Comparison of ENCODE assay signal across 27 cellular contexts in the genomic region with DNA sequence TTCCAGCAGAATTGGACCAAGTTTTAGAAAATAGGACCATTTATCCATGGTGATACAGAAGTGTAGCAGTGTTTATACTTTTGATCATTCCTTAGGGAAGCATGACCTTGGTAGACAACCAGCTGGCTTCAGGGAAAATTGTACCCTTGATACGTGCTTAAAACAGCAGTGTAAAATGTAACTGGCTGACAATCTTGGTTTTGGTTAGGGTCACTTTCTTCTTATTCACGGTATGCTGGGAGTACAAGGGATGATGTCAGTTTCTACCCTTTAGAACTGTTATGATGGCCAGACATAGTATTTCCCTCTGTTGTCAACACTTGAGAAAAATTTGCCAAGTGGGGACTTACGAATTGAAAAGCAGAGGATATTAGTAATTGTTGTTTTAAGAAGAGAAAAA.
"Had no signal": no experiment of that assay in that cellular context is flagged by ENCODE, and none has a peak within 500 bp of the region (broad histone marks: within the 10 kb centered on the region; RNA-seq: fewer than 3 reads in every experiment).

No MANE protein-coding gene starts in this region.

- DNase-seq: activated B cell treated with CpG ODN at 0.5 μM for 24 hours; activated CD4-positive, alpha-beta T cell treated with anti-CD3 and anti-CD28 coated beads for 48 hours; activated CD4-positive, alpha-beta T cell treated with anti-CD3 and anti-CD28 coated beads, Interleukin-2, amount 50 U/mL, for 1 hour; activated CD4-positive, alpha-beta T cell treated with anti-CD3 and anti-CD28 coated beads, Interleukin-2, amount 50 U/mL, for 48 hours; activated CD8-positive, alpha-beta memory T cell treated with anti-CD3 and anti-CD28 coated beads for 24 hours; activated CD8-positive, alpha-beta T cell treated with anti-CD3 and anti-CD28 coated beads for 36 hours; activated effector memory CD4-positive, alpha-beta T cell treated with Interleukin-2 at 50 U/mL for 16 hours; activated gamma-delta T cell treated with Interleukin-2 at 50 U/mL for 16 hours; activated naive CD4-positive, alpha-beta T cell treated with anti-CD3 and anti-CD28 coated beads, Interleukin-2, amount 50 U/mL, for 16 hours; activated naive CD4-positive, alpha-beta T cell treated with Interleukin-2 at 50 U/mL for 16 hours; activated T-cell treated with anti-CD3 and anti-CD28 coated beads, Interleukin-2, amount 50 U/mL, for 4 hours; amniotic stem cell; anterior cingulate cortex; body of pancreas; central memory CD4-positive, alpha-beta T cell; cerebellar nuclear complex; colonic mucosa; effector CD8-positive, alpha-beta T cell; esophagus squamous epithelium; foreskin fibroblast; head of caudate nucleus; T-cell; T1000; WERI-Rb-1 had no signal

- H3K9me3 ChIP-seq: body of pancreas, colonic mucosa, esophagus squamous epithelium had no signal

- H3K27ac ChIP-seq: body of pancreas, colonic mucosa, epithelial cell of prostate, esophagus squamous epithelium, WERI-Rb-1 had no signal

- ATAC-seq: activated CD4-positive, CD25-positive, alpha-beta regulatory T cell treated with anti-CD3 and anti-CD28 coated beads, Interleukin-2, amount 50 U/mL, for 24 hours; activated CD8-positive, alpha-beta T cell treated with anti-CD3 and anti-CD28 coated beads for 36 hours; activated T-cell treated with anti-CD3 and anti-CD28 coated beads, Interleukin-2, amount 50 U/mL, for 4 hours; activated T-helper 17 cell treated with anti-CD3 and anti-CD28 coated beads, Interleukin-2, amount 50 U/mL, for 72 hours; body of pancreas; T-cell had no signal

- H3K27me3 ChIP-seq: body of pancreas, colonic mucosa, esophagus squamous epithelium had no signal

- H3K4me1 ChIP-seq: body of pancreas, colonic mucosa, esophagus squamous epithelium had no signal

- H3K36me3 ChIP-seq: colonic mucosa, esophagus squamous epithelium, WERI-Rb-1 had no signal

- H3K4me3 ChIP-seq: body of pancreas, colonic mucosa, esophagus squamous epithelium had no signal
